ENCODE assay signal across 21 cellular contexts in the genomic region with DNA sequence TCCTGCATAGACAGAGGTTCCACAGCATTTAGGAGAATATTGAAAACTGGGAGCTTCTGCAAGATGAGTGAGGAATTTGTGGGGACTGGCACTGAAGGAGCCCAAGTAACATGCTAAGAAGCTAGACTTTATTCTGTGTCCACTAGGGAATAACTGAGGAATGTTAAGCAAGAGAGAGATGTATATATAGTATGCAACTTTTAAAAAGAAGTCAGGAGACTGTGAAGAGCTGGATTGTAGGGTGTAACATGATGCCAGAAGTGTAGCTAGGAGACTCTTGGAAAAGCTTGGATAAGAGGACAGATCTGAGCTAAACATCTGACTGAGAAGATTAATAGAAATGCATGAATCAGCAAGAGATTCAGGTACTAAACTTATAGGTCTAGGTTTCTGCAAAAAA.
A peak's percentile ranks its signal among the peaks of the same experiment; 100 is the strongest.
DNase-seq lines count a peak whose midpoint lies in the region; ATAC-seq and TF ChIP-seq lines count a peak whose summit lies in the region.
"Had no signal": no experiment of that assay in that cellular context is flagged by ENCODE, and none has a peak within 500 bp of the region (broad histone marks: within the 10 kb centered on the region; RNA-seq: fewer than 3 reads in every experiment).

No MANE protein-coding gene starts in this region.

- no peak overlapping the region for H3K4me3 ChIP-seq in SK-N-SH (ENCODE audit: low read depth in 2 of 2, low read length in 1 of 2)
- H3K4me3 ChIP-seq in cardiac fibroblast (replicated peaks in 1 of 2; ENCODE audit: low read depth in 2 of 2, low read length in 2 of 2) = no peak overlapping the region
- H3K4me3 ChIP-seq in foreskin fibroblast (ENCODE audit: low read depth in 1 of 2, low read length in 2 of 2) = no peak overlapping the region
- no peak overlapping the region for H3K4me3 ChIP-seq in lower lobe of right lung
- H3K4me3 ChIP-seq: cardiac muscle cell, mucosa of descending colon had no signal

- H3K9ac ChIP-seq in SK-N-SH = no peak overlapping the region

- H3K27ac ChIP-seq in SK-N-SH (ENCODE audit: low read depth in 2 of 2, low read length in 1 of 2) = 0 out of 4 replicates have a peak overlapping the region, but pooled peaks of 1 of the 2 experiments have one; percentile 49
- no peak overlapping the region for H3K27ac ChIP-seq in lower lobe of right lung
- H3K27ac ChIP-seq: 22Rv1, cardiac muscle cell had no signal

- H4K20me1 ChIP-seq in SK-N-SH (ENCODE audit: insufficient read depth) = no peaks in the 10 kb centered on the region

- no peaks in the 10 kb centered on the region for H3K79me2 ChIP-seq in SK-N-SH (ENCODE audit: insufficient read depth)

- CTCF ChIA-PET in SK-N-SH (lab: Yijun Ruan, JAX) = no interaction called here

- no peaks in the 10 kb centered on the region for H3K36me3 ChIP-seq in SK-N-SH (replicated peaks in 1 of 2; ENCODE audit: control insufficient read depth in 1 of 2, insufficient read depth in 2 of 2, low read length in 1 of 2)
- H3K36me3 ChIP-seq in lower lobe of right lung = no peaks in the 10 kb centered on the region
- H3K36me3 ChIP-seq: cardiac muscle cell had no signal

- peak; percentile 56 for ATAC-seq in SK-N-SH treated with all-trans-retinoic acid at 6 μM for 48 hours
- no peak for ATAC-seq in lower lobe of right lung
- ATAC-seq in sciatic nerve = no peak
- ATAC-seq in GM18858 (IDR thresholded peaks at IDR 0.05; ENCODE audit: unreplicated experiment) = no peak
- ATAC-seq: mucosa of descending colon had no signal

- POLR2A ChIA-PET in SK-N-SH (lab: Yijun Ruan, JAX) = no interaction called here

- H3K9me3 ChIP-seq in SK-N-SH = no peaks in the 10 kb centered on the region
- no peaks in the 10 kb centered on the region for H3K9me3 ChIP-seq in lower lobe of right lung
- H3K9me3 ChIP-seq: mucosa of descending colon had no signal

- H3F3A ChIP-seq in SK-N-SH (replicated peaks; ENCODE audit: insufficient read depth) = peaks cover 9% of the 10 kb centered on the region

- peaks cover 0 to 11% of the 10 kb centered on the region in 2 experiments; a peak in 2 of 4 replicates for H3K4me1 ChIP-seq in SK-N-SH (ENCODE audit: control insufficient read depth in 1 of 2, insufficient read depth in 2 of 2, low read depth in 1 of 2, low read length in 1 of 2)
- H3K4me1 ChIP-seq in lower lobe of right lung = no peaks in the 10 kb centered on the region

- no peak overlapping the region for H3K4me2 ChIP-seq in SK-N-SH

- H3K27me3 ChIP-seq in SK-N-SH (ENCODE audit: insufficient read depth) (no peaks in the 10 kb centered on the region), lower lobe of right lung (ENCODE audit: low read depth) (no peaks in the 10 kb centered on the region)
- H3K27me3 ChIP-seq: cardiac muscle cell had no signal

- no peak overlapping the region for H2AFZ ChIP-seq in SK-N-SH (ENCODE audit: low read depth)

- TF ChIP-seq RAD21 in SK-N-SH (IDR thresholded peaks at IDR 0.05; ENCODE audit: low read length) = no peak

- no peak for DNase-seq in SK-N-SH
- peak; percentile 25 to 42 for DNase-seq in cardiac fibroblast (ENCODE audit: low read depth in 2 of 2)
- peak; percentile 29 to 56 for DNase-seq in foreskin fibroblast
- no peak for DNase-seq in lower lobe of right lung
- DNase-seq in sciatic nerve (ENCODE audit: low spot score) = no peak
- DNase-seq in 8988T = no peak
- DNase-seq: activated CD4-positive, alpha-beta T cell treated with anti-CD3 and anti-CD28 coated beads, Interleukin-2, amount 50 U/mL, for 4 hours; activated gamma-delta T cell; CD4-positive, CD25-positive, alpha-beta regulatory T cell; erythroblast; H7; KG1; mucosa of descending colon; NCI-H187 treated with DMSO at 0.1 percent for 48 hours; NCI-H226; SHP77 treated with DMSO at 0.1 percent for 48 hours; stimulated activated CD4-positive, alpha-beta T cell treated with anti-CD3 and anti-CD28 coated beads, Interleukin-4, amount 100 ng/mL, for 4 hours had no signal

- no peaks in the 10 kb centered on the region for H3K9me2 ChIP-seq in SK-N-SH

- TF ChIP-seq EP300 in SK-N-SH (IDR thresholded peaks at IDR 0.05; ENCODE audit: borderline replicate concordance in 1 of 2, low read depth in 1 of 2, low read length in 1 of 2) = no peak

- TF ChIP-seq CTCF in SK-N-SH (IDR thresholded peaks at IDR 0.05) (no peak), cardiac fibroblast (IDR thresholded peaks at IDR 0.05; ENCODE audit: low read depth, low read length) (no peak), foreskin fibroblast (IDR thresholded peaks at IDR 0.05; ENCODE audit: low read depth, low read length) (no peak), lower lobe of right lung (IDR thresholded peaks at IDR 0.05) (no peak)

- intact Hi-C loops in lower lobe of right lung (cut with DNase I) (no loop called here), sciatic nerve (cut with DNase I) (no loop called here)

TF ChIP-seq in SK-N-SH treated with all-trans-retinoic acid at 6 μM for 48 hours, 23 proteins besides CTCF, POLR2A, EP300 and RAD21:
- no peak for TF ChIP-seq PATZ1 (CRISPR knock-in tag; IDR thresholded peaks at IDR 0.05; ENCODE audit: borderline replicate concordance)
- TF ChIP-seq ZC3H10 (CRISPR knock-in tag; IDR thresholded peaks at IDR 0.05) = no peak
- TF ChIP-seq ISL1 (CRISPR knock-in tag; IDR thresholded peaks at IDR 0.05) = no peak
- no peak for TF ChIP-seq ESRRG (CRISPR knock-in tag; IDR thresholded peaks at IDR 0.05)
- no peak for TF ChIP-seq CSDC2 (CRISPR knock-in tag; IDR thresholded peaks at IDR 0.05)
- no peak for TF ChIP-seq OSR1 (CRISPR knock-in tag; IDR thresholded peaks at IDR 0.05)
- TF ChIP-seq PPARA (CRISPR knock-in tag; IDR thresholded peaks at IDR 0.05; ENCODE audit: borderline replicate concordance) = no peak

TF ChIP-seq in SK-N-SH, 30 proteins besides CTCF, POLR2A, EP300 and RAD21:
- TF ChIP-seq REST (IDR thresholded peaks at IDR 0.05; ENCODE audit: low read depth, low read length) (no peak), GABPA (IDR thresholded peaks at IDR 0.05; ENCODE audit: low read depth) (no peak), JUND (IDR thresholded peaks at IDR 0.05) (no peak), RCOR1 (IDR thresholded peaks at IDR 0.05; ENCODE audit: low read length) (no peak), GATA2 (CRISPR knock-in tag; IDR thresholded peaks at IDR 0.05) (no peak), CHD2 (IDR thresholded peaks at IDR 0.05; ENCODE audit: low read length, partially characterized antibody) (no peak), SIN3A (IDR thresholded peaks at IDR 0.05; ENCODE audit: borderline replicate concordance, low read depth, low read length) (no peak), FOXJ3 (CRISPR knock-in tag; IDR thresholded peaks at IDR 0.05) (no peak), EZH2phosphoT487 (IDR thresholded peaks at IDR 0.05; ENCODE audit: borderline replicate concordance, low read depth) (no peak), TEAD4 (IDR thresholded peaks at IDR 0.05; ENCODE audit: borderline replicate concordance, insufficient read depth) (no peak), FOXM1 (IDR thresholded peaks at IDR 0.05; ENCODE audit: low read depth) (no peak), NFIC (IDR thresholded peaks at IDR 0.05; ENCODE audit: borderline replicate concordance) (no peak)

Comparison
In these comparisons a context has a peak if more than half of its experiments do, and no peak if none do; other contexts are left out.
1. DNase-seq: peak in cardiac fibroblast (2 of 2) and foreskin fibroblast (2 of 2); none in SK-N-SH (single experiment), lower lobe of right lung (single experiment), sciatic nerve (single experiment) and 8988T (single experiment).